In genomic region chr1:156583821-156584622, GRCh38 we compare ENCODE assay signal across 8 cellular contexts. TPM values are rescaled to one million over a fixed set of nuclear protein-coding genes. Genes with fewer than 3 reads are reported as not detected.
A peak's percentile ranks its signal among the peaks of the same experiment; 100 is the strongest.
DNase-seq lines count a peak whose midpoint lies in the region.

No MANE protein-coding gene starts in this region.

- whole genome bisulfite sequencing in mesenchymal stem cell, result 54% methylated on average over 17 of the region's 20 CpGs

- H2BK15ac ChIP-seq in mesenchymal stem cell (ENCODE audit: low read depth, poor library complexity, severe bottlenecking), result no peak overlapping the region

- peaks cover 7% of the 10 kb centered on the region for H3K4me1 ChIP-seq in mesenchymal stem cell (ENCODE audit: control insufficient read depth, insufficient read depth, low read depth, low read length)

- H3K23ac ChIP-seq in mesenchymal stem cell (ENCODE audit: low read length in 2 of 2), result no peak overlapping the region

- H3K79me1 ChIP-seq in mesenchymal stem cell (replicated peaks; ENCODE audit: low read length, poor library complexity, severe bottlenecking), result no peaks in the 10 kb centered on the region

- no peaks in the 10 kb centered on the region for H3K36me3 Mint-ChIP-seq in activated CD4-positive, alpha-beta memory T cell treated with anti-CD3 and anti-CD28 coated beads for 36 hours

- CTCF ChIA-PET in activated CD4-positive, alpha-beta memory T cell treated with anti-CD3 and anti-CD28 coated beads for 36 hours (lab: Charles Lee), result interaction anchor here (0.5 to 11.2 kb wide), 5 partner anchors 7 to 289 kb away, joined by 3 to 78 read pairs (median 4); no protein-coding TSS in a partner anchor

- H3K9me3 Mint-ChIP-seq in activated CD4-positive, alpha-beta memory T cell treated with anti-CD3 and anti-CD28 coated beads for 36 hours, result no peaks in the 10 kb centered on the region

- POLR2A ChIA-PET in activated CD4-positive, alpha-beta memory T cell treated with anti-CD3 and anti-CD28 coated beads for 36 hours (lab: Charles Lee), result no interaction called here

- H3K4me3 ChIP-seq in mesenchymal stem cell (ENCODE audit: insufficient read depth in 1 of 2, low read depth in 1 of 2, low read length in 2 of 2), result no peak overlapping the region

- H3K27ac Mint-ChIP-seq in activated CD4-positive, alpha-beta memory T cell treated with anti-CD3 and anti-CD28 coated beads for 36 hours, result no peak overlapping the region

- H3K4me1 Mint-ChIP-seq in activated CD4-positive, alpha-beta memory T cell treated with anti-CD3 and anti-CD28 coated beads for 36 hours (ENCODE audit: low read depth), result peaks cover 2% of the 10 kb centered on the region

- DNase-seq in CD1c-positive myeloid dendritic cell (ENCODE audit: extremely low spot score), result peak; percentile 85
- peak; percentile 90 for DNase-seq in HT-29 (ENCODE audit: low spot score)
- DNase-seq in NCI-H82 (lab: John Stamatoyannopoulos, UW), result peak; percentile 96
- peak; percentile 79 for DNase-seq in activated CD4-positive, alpha-beta memory T cell treated with anti-CD3 and anti-CD28 coated beads for 36 hours
- DNase-seq in effector CD4-positive, alpha-beta T cell, result peak; percentile 73
- DNase-seq in mesenchymal stem cell, result peak; percentile 82
- DNase-seq in stimulated activated CD8-positive, alpha-beta memory T cell treated with anti-CD3 and anti-CD28 coated beads, Interleukin-4, amount 100 ng/mL, for 48 hours, result peak; percentile 87
- DNase-seq in GOT3 (lab: John Stamatoyannopoulos, UW), result no peak

- no peaks in the 10 kb centered on the region for H3K9me3 ChIP-seq in mesenchymal stem cell (ENCODE audit: control insufficient read depth, low read length)

- no peaks in the 10 kb centered on the region for H3K36me3 ChIP-seq in mesenchymal stem cell (ENCODE audit: control insufficient read depth in 1 of 2, insufficient read depth in 2 of 2, low read depth in 1 of 2, low read length in 2 of 2)

- H2BK12ac ChIP-seq in mesenchymal stem cell (ENCODE audit: low read length in 2 of 2), result no peak overlapping the region

- no peak overlapping the region for H2BK5ac ChIP-seq in mesenchymal stem cell (ENCODE audit: low read depth, low read length, poor library complexity, severe bottlenecking)

- no peak overlapping the region for H2AK5ac ChIP-seq in mesenchymal stem cell (ENCODE audit: low read length, severe bottlenecking)

- no peak overlapping the region for H3K14ac ChIP-seq in mesenchymal stem cell (ENCODE audit: low read length in 2 of 2)

- H3K27me3 ChIP-seq in mesenchymal stem cell (ENCODE audit: control insufficient read depth in 1 of 2, insufficient read depth in 1 of 2, low read length in 2 of 2), result peaks cover 11 to 34% of the 10 kb centered on the region in 2 experiments

- no peak overlapping the region for H4K8ac ChIP-seq in mesenchymal stem cell (ENCODE audit: low read length)

- H3K27me3 Mint-ChIP-seq in activated CD4-positive, alpha-beta memory T cell treated with anti-CD3 and anti-CD28 coated beads for 36 hours, result no peaks in the 10 kb centered on the region

- H2BK120ac ChIP-seq in mesenchymal stem cell (ENCODE audit: low read depth, low read length), result no peak overlapping the region

- H3K27ac ChIP-seq in mesenchymal stem cell (ENCODE audit: low read length, poor library complexity, severe bottlenecking), result no peak overlapping the region

- H4K91ac ChIP-seq in mesenchymal stem cell (ENCODE audit: low read length), result no peak overlapping the region

- no peak overlapping the region for H3K4me3 Mint-ChIP-seq in activated CD4-positive, alpha-beta memory T cell treated with anti-CD3 and anti-CD28 coated beads for 36 hours

- no peak overlapping the region for H3K18ac ChIP-seq in mesenchymal stem cell (ENCODE audit: low read depth in 1 of 2, low read length in 2 of 2)

- no peak overlapping the region for H3K4ac ChIP-seq in mesenchymal stem cell (ENCODE audit: low read depth in 1 of 2, low read length in 2 of 2)

- intact Hi-C loops in activated CD4-positive, alpha-beta memory T cell treated with anti-CD3 and anti-CD28 coated beads for 36 hours (cut with micrococcal nuclease), result loop anchor here (1.0 kb wide), 2 partner anchors 24 to 128 kb away; no protein-coding TSS in a partner anchor

- no peak overlapping the region for H2AFZ ChIP-seq in mesenchymal stem cell (ENCODE audit: low read depth, low read length)

- peak overlapping the region; percentile 34 for H3K4me2 ChIP-seq in mesenchymal stem cell (ENCODE audit: low read length, poor library complexity, severe bottlenecking)

- H3K9ac ChIP-seq in mesenchymal stem cell (ENCODE audit: low read length), result peak overlapping the region; percentile 59

RNA-seq across cellular contexts. Expression of gene TTC24, which starts 4.5 kb away (rescaled TPM):
- not detected in 2 replicates for total RNA-seq in HT-29 (2014; rRNA removed; shearing (Covaris generic))
- total RNA-seq in activated CD4-positive, alpha-beta memory T cell treated with anti-CD3 and anti-CD28 coated beads for 36 hours, result under 1 TPM; 0.51 to 0.90 TPM
- polyA plus RNA-seq in mesenchymal stem cell (2013, experiment 1 of 2), result not detected
- polyA plus RNA-seq in mesenchymal stem cell (2013, experiment 2 of 2), result not detected

RNA-seq across cellular contexts. Expression of gene NAXE, which starts 7.6 kb away (rescaled TPM):
- total RNA-seq in HT-29 (2014; rRNA removed; shearing (Covaris generic)), result 206 and 220 TPM in 2 replicates
- 10 to 100 TPM; 73.6 to 76.7 TPM for total RNA-seq in activated CD4-positive, alpha-beta memory T cell treated with anti-CD3 and anti-CD28 coated beads for 36 hours
- polyA plus RNA-seq in mesenchymal stem cell (2013, experiment 1 of 2), result 58.9 TPM
- 58.1 TPM for polyA plus RNA-seq in mesenchymal stem cell (2013, experiment 2 of 2)

RNA-seq across cellular contexts. Expression of gene IQGAP3, which starts 11.7 kb away (rescaled TPM):
- 55.3 and 61.7 TPM in 2 replicates for total RNA-seq in HT-29 (2014; rRNA removed; shearing (Covaris generic))
- total RNA-seq in activated CD4-positive, alpha-beta memory T cell treated with anti-CD3 and anti-CD28 coated beads for 36 hours, result 10 to 100 TPM; 16.9 to 19.3 TPM
- 1.6 TPM for polyA plus RNA-seq in mesenchymal stem cell (2013, experiment 1 of 2)
- polyA plus RNA-seq in mesenchymal stem cell (2013, experiment 2 of 2), result 1.2 TPM

RNA-seq across cellular contexts. Expression of gene GPATCH4, which starts 17.3 kb away (rescaled TPM):
- total RNA-seq in HT-29 (2014; rRNA removed; shearing (Covaris generic)), result 19.4 and 28.8 TPM in 2 replicates
- total RNA-seq in activated CD4-positive, alpha-beta memory T cell treated with anti-CD3 and anti-CD28 coated beads for 36 hours, result 10 to 100 TPM; 40.2 to 43.2 TPM
- 24.8 TPM for polyA plus RNA-seq in mesenchymal stem cell (2013, experiment 1 of 2)
- 25.4 TPM for polyA plus RNA-seq in mesenchymal stem cell (2013, experiment 2 of 2)

RNA-seq across cellular contexts. Expression of gene HAPLN2, which starts 35.2 kb away (rescaled TPM):
- total RNA-seq in HT-29 (2014; rRNA removed; shearing (Covaris generic)), result 0.10 TPM in 1 of 2 replicates, not detected in the other
- under 1 TPM; 0.21 to 0.34 TPM for total RNA-seq in activated CD4-positive, alpha-beta memory T cell treated with anti-CD3 and anti-CD28 coated beads for 36 hours
- 0.07 TPM for polyA plus RNA-seq in mesenchymal stem cell (2013, experiment 1 of 2)
- 0.07 TPM for polyA plus RNA-seq in mesenchymal stem cell (2013, experiment 2 of 2)
